Comparison of ENCODE assay signal across 24 cellular contexts in the genomic region with DNA sequence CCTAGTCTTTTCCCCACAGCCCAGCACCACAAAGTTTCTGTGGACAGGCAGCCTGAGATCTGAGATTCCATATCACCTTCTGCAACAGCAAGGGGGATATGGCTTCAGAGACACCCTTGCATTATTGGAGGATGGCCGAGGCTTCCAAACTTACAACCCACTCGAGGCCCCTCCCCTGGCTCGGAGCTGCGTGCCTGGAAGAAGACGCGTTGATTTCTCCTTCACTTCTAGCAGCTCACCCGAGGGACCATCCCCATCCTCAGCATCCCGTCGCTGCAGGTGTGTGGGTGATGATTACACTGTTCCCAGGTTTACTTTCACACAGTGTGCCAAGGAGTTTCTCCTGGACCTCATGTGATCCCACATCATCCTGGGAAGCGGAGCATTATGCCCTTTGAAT.
"Had no signal": no experiment of that assay in that cellular context is flagged by ENCODE, and none has a peak within 500 bp of the region (broad histone marks: within the 10 kb centered on the region; RNA-seq: fewer than 3 reads in every experiment).

No MANE protein-coding gene starts in this region.

- H3K4me1 ChIP-seq: adrenal gland, colonic mucosa, foreskin keratinocyte, left lung, parathyroid adenoma, right lobe of liver, stomach, suprapubic skin, tibial nerve had no signal

- H3K27ac Mint-ChIP-seq: activated CD8-positive, alpha-beta memory T cell treated with anti-CD3 and anti-CD28 coated beads, Interleukin-2, amount 10 ng/mL, durations not matched to agents 7 days and 5 days; activated naive CD4-positive, alpha-beta T cell treated with anti-CD3 and anti-CD28 coated beads, Interleukin-2, amount 50 U/mL, for 72 hours; activated T-helper 1 cell treated with anti-CD3 and anti-CD28 coated beads, Interleukin-12 subunit alpha, Interleukin-12 subunit beta, Interleukin-2, Interleukin-4 antibody, amounts not matched to agents 30 ng/mL and 10 ng/mL and 1 ng/mL, durations not matched to agents 14 hours and 24 hours and 36 hours; immature natural killer cell; natural killer cell treated with Interleukin-12 subunit alpha and Interleukin-12 subunit beta and Interleukin-15 and Interleukin-18, amount 100 ng/mL, for 72 hours; stimulated activated memory B cell treated with anti-CD40 and anti-IgM and Interleukin-4, amounts not matched to agents 10 μg/mL and 1 μg/mL and 100 μg/mL, for 72 hours had no signal

- H3K36me3 ChIP-seq: adrenal gland, colonic mucosa, left lung, right lobe of liver, stomach, suprapubic skin, tibial nerve had no signal

- H3K9me3 ChIP-seq: adrenal gland, colonic mucosa, left lung, right lobe of liver, stomach, suprapubic skin, tibial nerve had no signal

- H3K9me3 Mint-ChIP-seq: activated naive CD4-positive, alpha-beta T cell treated with anti-CD3 and anti-CD28 coated beads, Interleukin-2, amount 50 U/mL, for 72 hours; activated T-helper 1 cell treated with anti-CD3 and anti-CD28 coated beads, Interleukin-12 subunit alpha, Interleukin-12 subunit beta, Interleukin-2, Interleukin-4 antibody, amounts not matched to agents 30 ng/mL and 10 ng/mL and 1 ng/mL, durations not matched to agents 14 hours and 24 hours and 36 hours; natural killer cell treated with Interleukin-12 subunit alpha and Interleukin-12 subunit beta and Interleukin-15 and Interleukin-18, amount 100 ng/mL, for 72 hours; stimulated activated memory B cell treated with anti-CD40 and anti-IgM and Interleukin-4, amounts not matched to agents 10 μg/mL and 1 μg/mL and 100 μg/mL, for 72 hours had no signal

- H3K27ac ChIP-seq: adrenal gland, colonic mucosa, foreskin keratinocyte, left lung, parathyroid adenoma, right lobe of liver, skin epidermis, stomach, suprapubic skin, tibial nerve had no signal

- H3K4me1 Mint-ChIP-seq: activated CD8-positive, alpha-beta memory T cell treated with anti-CD3 and anti-CD28 coated beads, Interleukin-2, amount 10 ng/mL, durations not matched to agents 7 days and 5 days; central memory CD8-positive, alpha-beta T cell; immature natural killer cell; stimulated activated memory B cell treated with anti-CD40 and anti-IgM and Interleukin-4, amounts not matched to agents 10 μg/mL and 1 μg/mL and 100 μg/mL, for 72 hours had no signal

- FAIRE-seq: astrocyte, urothelium cell line had no signal

- ATAC-seq: activated CD8-positive, alpha-beta memory T cell treated with anti-CD3 and anti-CD28 coated beads, Interleukin-2, amount 10 ng/mL, durations not matched to agents 7 days and 5 days; activated naive CD4-positive, alpha-beta T cell treated with anti-CD3 and anti-CD28 coated beads, Interleukin-2, amount 50 U/mL, for 72 hours; foreskin keratinocyte; left lung; right lobe of liver had no signal

- H3K27me3 Mint-ChIP-seq: activated CD8-positive, alpha-beta memory T cell treated with anti-CD3 and anti-CD28 coated beads, Interleukin-2, amount 10 ng/mL, durations not matched to agents 7 days and 5 days had no signal

- DNase-seq: activated CD4-positive, alpha-beta T cell treated with anti-CD3 and anti-CD28 coated beads, Interleukin-2, amount 50 U/mL, for 48 hours; activated CD8-positive, alpha-beta memory T cell treated with anti-CD3 and anti-CD28 coated beads, Interleukin-2, amount 10 ng/mL, durations not matched to agents 7 days and 5 days; colonic mucosa; erythroblast; immature natural killer cell; kidney glomerular epithelial cell; left lung; right lobe of liver; stimulated activated CD4-positive, alpha-beta T cell treated with anti-CD3 and anti-CD28 coated beads, Interleukin-15, amount 100 ng/mL, for 24 hours; stomach; T-helper 9 cell had no signal

- H3K9ac ChIP-seq: parathyroid adenoma had no signal

- H3K27me3 ChIP-seq: adrenal gland, colonic mucosa, foreskin keratinocyte, right lobe of liver, suprapubic skin, tibial nerve had no signal

- H3K4me3 ChIP-seq: adrenal gland, colonic mucosa, left lung, right lobe of liver, skin epidermis, stomach, suprapubic skin, tibial nerve had no signal

- H2AFZ ChIP-seq: parathyroid adenoma had no signal

- H3K4me3 Mint-ChIP-seq: activated CD8-positive, alpha-beta memory T cell treated with anti-CD3 and anti-CD28 coated beads, Interleukin-2, amount 10 ng/mL, durations not matched to agents 7 days and 5 days; activated T-helper 1 cell treated with anti-CD3 and anti-CD28 coated beads, Interleukin-12 subunit alpha, Interleukin-12 subunit beta, Interleukin-2, Interleukin-4 antibody, amounts not matched to agents 30 ng/mL and 10 ng/mL and 1 ng/mL, durations not matched to agents 14 hours and 24 hours and 36 hours; central memory CD8-positive, alpha-beta T cell; immature natural killer cell; natural killer cell treated with Interleukin-12 subunit alpha and Interleukin-12 subunit beta and Interleukin-15 and Interleukin-18, amount 100 ng/mL, for 72 hours; stimulated activated memory B cell treated with anti-CD40 and anti-IgM and Interleukin-4, amounts not matched to agents 10 μg/mL and 1 μg/mL and 100 μg/mL, for 72 hours had no signal

- H3K36me3 Mint-ChIP-seq: activated CD8-positive, alpha-beta memory T cell treated with anti-CD3 and anti-CD28 coated beads, Interleukin-2, amount 10 ng/mL, durations not matched to agents 7 days and 5 days; activated naive CD4-positive, alpha-beta T cell treated with anti-CD3 and anti-CD28 coated beads, Interleukin-2, amount 50 U/mL, for 72 hours; immature natural killer cell; natural killer cell treated with Interleukin-12 subunit alpha and Interleukin-12 subunit beta and Interleukin-15 and Interleukin-18, amount 100 ng/mL, for 72 hours; stimulated activated memory B cell treated with anti-CD40 and anti-IgM and Interleukin-4, amounts not matched to agents 10 μg/mL and 1 μg/mL and 100 μg/mL, for 72 hours had no signal
